ENCODE assay signal across 24 cellular contexts in genomic region chr22:39477542-39477941, GRCh38. TPM values are rescaled to one million over a fixed set of nuclear protein-coding genes. Genes with fewer than 3 reads are reported as not detected.
DNase-seq lines count a peak whose midpoint lies in the region; ATAC-seq and TF ChIP-seq lines count a peak whose summit lies in the region.
"Had no signal": no experiment of that assay in that cellular context is flagged by ENCODE, and none has a peak within 500 bp of the region (broad histone marks: within the 10 kb centered on the region; RNA-seq: fewer than 3 reads in every experiment).

No MANE protein-coding gene starts in this region.

- no peaks in the 10 kb centered on the region for H4K20me1 ChIP-seq in IMR-90 (ENCODE audit: insufficient read depth, low read length)

- H4K8ac ChIP-seq in IMR-90 (ENCODE audit: low read depth in 2 of 2, low read length in 2 of 2) (no peak overlapping the region), trophoblast cell (ENCODE audit: low read depth, low read length) (no peak overlapping the region)

- H2AFZ ChIP-seq in IMR-90 (replicated peaks; ENCODE audit: low read length, poor library complexity) (peak overlapping the region; percentile 27), trophoblast cell (ENCODE audit: insufficient read depth, low read length, poor library complexity) (no peak overlapping the region)

- no peak for TF ChIP-seq CTCF in HEK293 (tag by site-specific recombination; IDR thresholded peaks at IDR 0.05)
- no peak for TF ChIP-seq CTCF in IMR-90 (conservative IDR thresholded peaks at IDR 0.05; ENCODE audit: low read depth, low read length)

- BruUV-seq in IMR-90 (replicated peaks; lab: Mats Ljungman, UMichigan), result no TSS peak

- H3K27ac ChIP-seq in HEK293 (ENCODE audit: extremely low read depth, low read depth, low read length), result no peak overlapping the region
- H3K27ac ChIP-seq in IMR-90 (ENCODE audit: insufficient read depth, low read length), result no peak overlapping the region
- H3K27ac ChIP-seq in trophoblast cell (ENCODE audit: low read depth, low read length), result no peak overlapping the region
- H3K27ac ChIP-seq: BLaER1 had no signal

- H4K91ac ChIP-seq in IMR-90 (ENCODE audit: insufficient read depth, low read depth, low read length), result no peak overlapping the region
- no peak overlapping the region for H4K91ac ChIP-seq in trophoblast cell (ENCODE audit: low read depth, low read length)

- H2BK20ac ChIP-seq in IMR-90 (ENCODE audit: low read depth, low read length), result no peak overlapping the region

- H3K23ac ChIP-seq in IMR-90 (ENCODE audit: low read depth, low read length) (no peak overlapping the region), trophoblast cell (ENCODE audit: low read length) (no peak overlapping the region)

- H3K9me3 ChIP-seq in HEK293 (ENCODE audit: control insufficient read depth, insufficient read depth, low read depth, low read length) (no peaks in the 10 kb centered on the region), IMR-90 (ENCODE audit: control insufficient read depth, insufficient read depth, low read length) (no peaks in the 10 kb centered on the region), trophoblast cell (ENCODE audit: insufficient read depth, low read depth, low read length) (no peaks in the 10 kb centered on the region)
- H3K9me3 ChIP-seq: BE2C, BLaER1 had no signal

- H3K79me2 ChIP-seq in trophoblast cell (ENCODE audit: control insufficient read depth, insufficient read depth, low read length, poor library complexity), result peaks cover 10% of the 10 kb centered on the region

- H2AK5ac ChIP-seq in IMR-90 (ENCODE audit: low read depth, low read length) (no peak overlapping the region), trophoblast cell (ENCODE audit: low read length) (no peak overlapping the region)

- no peak overlapping the region for H2BK12ac ChIP-seq in trophoblast cell (ENCODE audit: low read length)

- WGBS in IMR-90 (ENCODE audit: extremely low coverage in 2 of 2, insufficient read length in 1 of 2), 2 experiments, result 100% methylated on average over 1 of the region's 9 CpGs; no CpG with 5 or more reads in 1 of the 2 experiments
- no CpG with 5 or more reads among the region's 9 CpGs for WGBS in trophoblast cell (ENCODE audit: extremely low coverage, insufficient coverage, insufficient read length)

- TF ChIP-seq POLR2A in IMR-90 (IDR thresholded peaks at IDR 0.05; ENCODE audit: low read depth, low read length), result no peak

- no peak overlapping the region for H4K12ac ChIP-seq in trophoblast cell (ENCODE audit: low read depth, low read length)

- H3K36me3 ChIP-seq in HEK293 (ENCODE audit: control insufficient read depth in 2 of 2, insufficient read depth in 1 of 2, low read length in 2 of 2) (peaks cover 0 to 6% of the 10 kb centered on the region in 2 experiments; a peak in 1 of 3 replicates), IMR-90 (ENCODE audit: control insufficient read depth, insufficient read depth, low read length) (no peaks in the 10 kb centered on the region), trophoblast cell (ENCODE audit: control insufficient read depth in 1 of 2, insufficient read depth in 2 of 2, low read length in 2 of 2) (peaks cover 8 to 17% of the 10 kb centered on the region in 2 experiments)
- H3K36me3 ChIP-seq: BE2C, BLaER1 had no signal

- H3K4me2 ChIP-seq in IMR-90 (ENCODE audit: low read depth, low read length), result no peak overlapping the region
- no peak overlapping the region for H3K4me2 ChIP-seq in trophoblast cell (ENCODE audit: low read length)
- H3K4me2 ChIP-seq: BLaER1 had no signal

- intact Hi-C loops in IMR-90 (cut with micrococcal nuclease), result no loop called here

- no peak overlapping the region for H3K4me3 ChIP-seq in HEK293 (ENCODE audit: low read depth, low read length)
- H3K4me3 ChIP-seq in IMR-90 (ENCODE audit: insufficient read depth, low read depth, low read length), result no peak overlapping the region
- H3K4me3 ChIP-seq in trophoblast cell (ENCODE audit: low read depth, low read length), result no peak overlapping the region
- H3K4me3 ChIP-seq: BLaER1, GM12878 had no signal

- H3K9ac ChIP-seq in IMR-90 (ENCODE audit: low read depth, low read length), result no peak overlapping the region
- no peak overlapping the region for H3K9ac ChIP-seq in trophoblast cell (ENCODE audit: low read length)
- H3K9ac ChIP-seq: BLaER1 had no signal

- H2BK5ac ChIP-seq in IMR-90 (ENCODE audit: low read depth, low read length, poor library complexity, severe bottlenecking) (no peak overlapping the region), trophoblast cell (ENCODE audit: low read depth, low read length, poor library complexity) (no peak overlapping the region)

- H3K4me1 ChIP-seq in HEK293 (ENCODE audit: control insufficient read depth, insufficient read depth, low read length), result no peaks in the 10 kb centered on the region
- peaks cover 20% of the 10 kb centered on the region for H3K4me1 ChIP-seq in IMR-90 (ENCODE audit: control insufficient read depth, insufficient read depth, low read length)
- peaks cover 26% of the 10 kb centered on the region in 2 experiments for H3K4me1 ChIP-seq in trophoblast cell (ENCODE audit: control insufficient read depth in 1 of 2, insufficient read depth in 2 of 2, low read length in 2 of 2)

- H2AK9ac ChIP-seq in IMR-90 (replicated peaks; ENCODE audit: low read depth, low read length, poor library complexity), result no peak overlapping the region

- H2BK120ac ChIP-seq in IMR-90 (ENCODE audit: low read depth, low read length) (no peak overlapping the region), trophoblast cell (ENCODE audit: insufficient read depth, low read length, poor library complexity) (no peak overlapping the region)

- H3K9me1 ChIP-seq in IMR-90 (ENCODE audit: insufficient read depth, low read length), result peaks cover 14% of the 10 kb centered on the region

- CTCF ChIA-PET in HEK293 (lab: Yijun Ruan, JAX) (interaction anchor here (0.6 to 3.3 kb wide), 4 partner anchors 12 to 52 kb away, joined by 3 to 17 read pairs (median 4); no protein-coding TSS in a partner anchor), IMR-90 (lab: Yijun Ruan, JAX) (no interaction called here)

- DNase-seq in IMR-90 (no peak), trophoblast cell (no peak), HuH-7 (ENCODE audit: low spot score) (no peak)
- DNase-seq: 8988T; ACHN; BE2C; C1 segment of cervical spinal cord; CD4-positive, alpha-beta memory T cell; CD4-positive, CD25-positive, alpha-beta regulatory T cell; CD8-positive, alpha-beta memory T cell; COR-L47; DMS 273 treated with DMSO at 0.1 percent for 48 hours; DMS153; DMS53; DMS79; DND-41; EL; GDM1 had no signal

- in situ Hi-C loops in IMR-90 (cut with MboI; ENCODE audit: low sequenced_read_pairs), result no loop called here

- POLR2A ChIA-PET in HEK293 (lab: Yijun Ruan, JAX), result no interaction called here
- POLR2A ChIA-PET in IMR-90 (lab: Charles Lee; ENCODE audit: unreplicated experiment), result no interaction called here

- H3K79me1 ChIP-seq in IMR-90 (ENCODE audit: low read depth in 1 of 2, low read length in 2 of 2), result no peaks in the 10 kb centered on the region
- peaks cover 23% of the 10 kb centered on the region for H3K79me1 ChIP-seq in trophoblast cell (ENCODE audit: low read length)

- H3K27me3 ChIP-seq in IMR-90 (ENCODE audit: control insufficient read depth, insufficient read depth, low read length) (peaks cover 8% of the 10 kb centered on the region; the same call in 1 of the 2 replicates), trophoblast cell (ENCODE audit: insufficient read depth, low read length) (no peaks in the 10 kb centered on the region)
- H3K27me3 ChIP-seq: BE2C, BLaER1 had no signal

- H3K4ac ChIP-seq in IMR-90 (ENCODE audit: low read depth, low read length), result no peak overlapping the region
- H3K4ac ChIP-seq in trophoblast cell (ENCODE audit: low read depth, low read length), result no peak overlapping the region

- dilution Hi-C loops in IMR-90 (cut with HindIII; ENCODE audit: low sequenced_read_pairs, unreplicated experiment), result no loop called here

- no peak overlapping the region for H4K5ac ChIP-seq in IMR-90 (ENCODE audit: low read depth, low read length)

- no peak overlapping the region for H3K18ac ChIP-seq in IMR-90 (ENCODE audit: low read depth, low read length)
- peak overlapping the region; percentile 14 for H3K18ac ChIP-seq in trophoblast cell (ENCODE audit: low read length)

- H2BK15ac ChIP-seq in IMR-90 (ENCODE audit: low read depth, low read length), result no peak overlapping the region

- H3K14ac ChIP-seq in IMR-90 (replicated peaks; ENCODE audit: low read depth, low read length), result no peak overlapping the region
- no peak overlapping the region for H3K14ac ChIP-seq in trophoblast cell (ENCODE audit: low read length)

- ATAC-seq in IMR-90 (ENCODE audit: low read depth) (no peak), HG02970 (IDR thresholded peaks at IDR 0.05; ENCODE audit: low FRiP score, unreplicated experiment) (no peak), GM21360 (IDR thresholded peaks at IDR 0.05; ENCODE audit: unreplicated experiment) (no peak)
- ATAC-seq: GM12878 had no signal

- H3K56ac ChIP-seq in IMR-90 (ENCODE audit: extremely low read depth, insufficient read depth, low read length), result no peak overlapping the region

- no peak for TF ChIP-seq RAD21 in IMR-90 (IDR thresholded peaks at IDR 0.05; ENCODE audit: low read length)

TF ChIP-seq in HEK293, 187 proteins besides CTCF, POLR2A, EP300 and RAD21 (continues in another document):
- TF ChIP-seq ZNF768 (tag by site-specific recombination; IDR thresholded peaks at IDR 0.05), result peak; percentile 81; the same call in 1 of the 2 replicates

TF ChIP-seq in IMR-90, 13 proteins besides CTCF, POLR2A, EP300 and RAD21 (continues in another document):
- TF ChIP-seq BHLHE40 (IDR thresholded peaks at IDR 0.05; ENCODE audit: low read depth, low read length) (no peak), MAFK (IDR thresholded peaks at IDR 0.05; ENCODE audit: low read depth, low read length) (no peak)

RNA-seq across cellular contexts. Expression of gene MGAT3, which starts 20.7 kb away (rescaled TPM):
- 0.28 and 0.36 TPM in 2 replicates for total RNA-seq in IMR-90 (2012; rRNA removed)
- 1.1 TPM in 2 replicates for polyA plus RNA-seq in IMR-90 (2012; rRNA removed)
- 0.38 and 0.99 TPM in 2 replicates for polyA plus RNA-seq in IMR-90 (2012; cell fraction: cytosol; rRNA removed)
- 1.0 and 1.5 TPM in 2 replicates for polyA plus RNA-seq in IMR-90 (2012; cell fraction: nucleus; rRNA removed; ENCODE audit: low replicate concordance)
- 19.8 and 20.9 TPM in 2 replicates for polyA plus RNA-seq in trophoblast cell (2013)
- polyA plus RNA-seq: CD14-positive monocyte; CD4-positive, alpha-beta memory T cell; CD4-positive, CD25-positive, alpha-beta regulatory T cell had no signal

RNA-seq across cellular contexts. Expression of gene MIEF1, which starts 24.5 kb away (rescaled TPM):
- total RNA-seq in IMR-90 (2012; rRNA removed), result 9.7 and 12.2 TPM in 2 replicates
- 15.0 and 16.9 TPM in 2 replicates for polyA plus RNA-seq in IMR-90 (2012; rRNA removed)
- 9.7 and 13.5 TPM in 2 replicates for polyA plus RNA-seq in IMR-90 (2012; cell fraction: cytosol; rRNA removed)
- polyA plus RNA-seq in IMR-90 (2012; cell fraction: nucleus; rRNA removed; ENCODE audit: low replicate concordance), result 8.6 and 12.3 TPM in 2 replicates
- 26.5 and 27.5 TPM in 2 replicates for polyA plus RNA-seq in trophoblast cell (2013)

RNA-seq across cellular contexts. Expression of gene ATF4, which starts 42.8 kb away (rescaled TPM):
- total RNA-seq in IMR-90 (2012; rRNA removed), result 136 and 148 TPM in 2 replicates
- polyA plus RNA-seq in IMR-90 (2012; rRNA removed), result 662 and 949 TPM in 2 replicates
- polyA plus RNA-seq in IMR-90 (2012; cell fraction: cytosol; rRNA removed), result 533 and 881 TPM in 2 replicates
- polyA plus RNA-seq in IMR-90 (2012; cell fraction: nucleus; rRNA removed; ENCODE audit: low replicate concordance), result 1,013 and 1,510 TPM in 2 replicates
- polyA plus RNA-seq in trophoblast cell (2013), result 602 and 615 TPM in 2 replicates

RNA-seq across cellular contexts. Expression of gene RPS19BP1, which starts 55.0 kb away (rescaled TPM):
- 33.0 and 33.6 TPM in 2 replicates for total RNA-seq in IMR-90 (2012; rRNA removed)
- 95.4 and 117 TPM in 2 replicates for polyA plus RNA-seq in IMR-90 (2012; rRNA removed)
- 117 and 206 TPM in 2 replicates for polyA plus RNA-seq in IMR-90 (2012; cell fraction: cytosol; rRNA removed)
- polyA plus RNA-seq in IMR-90 (2012; cell fraction: nucleus; rRNA removed; ENCODE audit: low replicate concordance), result 65.7 and 74.5 TPM in 2 replicates
- 87.1 and 87.7 TPM in 2 replicates for polyA plus RNA-seq in trophoblast cell (2013)
